ENCODE assay signal across 2 cellular contexts in genomic region chr17:36768355-36768754, GRCh38.
TF ChIP-seq lines count a peak whose summit lies in the region.

No MANE protein-coding gene starts in this region.

TF ChIP-seq in HEK293, 187 proteins besides CTCF, POLR2A, EP300 and RAD21 (continued from another document):
- TF ChIP-seq KLF1 (tag by site-specific recombination; IDR thresholded peaks at IDR 0.05), result peak; percentile 45
TF ChIP-seq in HEK293: peak in this region for 2.

TF ChIP-seq in WTC11, 78 proteins besides CTCF, POLR2A, EP300 and RAD21 (continued from another document):
- TF ChIP-seq, protein P1, sequence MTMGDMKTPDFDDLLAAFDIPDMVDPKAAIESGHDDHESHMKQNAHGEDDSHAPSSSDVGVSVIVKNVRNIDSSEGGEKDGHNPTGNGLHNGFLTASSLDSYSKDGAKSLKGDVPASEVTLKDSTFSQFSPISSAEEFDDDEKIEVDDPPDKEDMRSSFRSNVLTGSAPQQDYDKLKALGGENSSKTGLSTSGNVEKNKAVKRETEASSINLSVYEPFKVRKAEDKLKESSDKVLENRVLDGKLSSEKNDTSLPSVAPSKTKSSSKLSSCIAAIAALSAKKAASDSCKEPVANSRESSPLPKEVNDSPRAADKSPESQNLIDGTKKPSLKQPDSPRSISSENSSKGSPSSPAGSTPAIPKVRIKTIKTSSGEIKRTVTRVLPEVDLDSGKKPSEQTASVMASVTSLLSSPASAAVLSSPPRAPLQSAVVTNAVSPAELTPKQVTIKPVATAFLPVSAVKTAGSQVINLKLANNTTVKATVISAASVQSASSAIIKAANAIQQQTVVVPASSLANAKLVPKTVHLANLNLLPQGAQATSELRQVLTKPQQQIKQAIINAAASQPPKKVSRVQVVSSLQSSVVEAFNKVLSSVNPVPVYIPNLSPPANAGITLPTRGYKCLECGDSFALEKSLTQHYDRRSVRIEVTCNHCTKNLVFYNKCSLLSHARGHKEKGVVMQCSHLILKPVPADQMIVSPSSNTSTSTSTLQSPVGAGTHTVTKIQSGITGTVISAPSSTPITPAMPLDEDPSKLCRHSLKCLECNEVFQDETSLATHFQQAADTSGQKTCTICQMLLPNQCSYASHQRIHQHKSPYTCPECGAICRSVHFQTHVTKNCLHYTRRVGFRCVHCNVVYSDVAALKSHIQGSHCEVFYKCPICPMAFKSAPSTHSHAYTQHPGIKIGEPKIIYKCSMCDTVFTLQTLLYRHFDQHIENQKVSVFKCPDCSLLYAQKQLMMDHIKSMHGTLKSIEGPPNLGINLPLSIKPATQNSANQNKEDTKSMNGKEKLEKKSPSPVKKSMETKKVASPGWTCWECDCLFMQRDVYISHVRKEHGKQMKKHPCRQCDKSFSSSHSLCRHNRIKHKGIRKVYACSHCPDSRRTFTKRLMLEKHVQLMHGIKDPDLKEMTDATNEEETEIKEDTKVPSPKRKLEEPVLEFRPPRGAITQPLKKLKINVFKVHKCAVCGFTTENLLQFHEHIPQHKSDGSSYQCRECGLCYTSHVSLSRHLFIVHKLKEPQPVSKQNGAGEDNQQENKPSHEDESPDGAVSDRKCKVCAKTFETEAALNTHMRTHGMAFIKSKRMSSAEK (CRISPR knock-in tag; IDR thresholded peaks at IDR 0.05; ENCODE audit: borderline replicate concordance), result no peak
- TF ChIP-seq ELF4 (CRISPR knock-in tag; IDR thresholded peaks at IDR 0.05; ENCODE audit: low read depth) (no peak), FOXK1 (CRISPR knock-in tag; IDR thresholded peaks at IDR 0.05) (no peak), ZNF671 (CRISPR knock-in tag; IDR thresholded peaks at IDR 0.05) (no peak), GRHL2 (CRISPR knock-in tag; IDR thresholded peaks at IDR 0.05; ENCODE audit: insufficient replicate concordance, severe bottlenecking) (no peak), IRF2 (CRISPR knock-in tag; IDR thresholded peaks at IDR 0.05; ENCODE audit: borderline replicate concordance, low read depth) (no peak), PREB (CRISPR knock-in tag; IDR thresholded peaks at IDR 0.05; ENCODE audit: borderline replicate concordance) (no peak), ZNF396 (CRISPR knock-in tag; IDR thresholded peaks at IDR 0.05; ENCODE audit: borderline replicate concordance) (no peak), ATF1 (CRISPR knock-in tag; IDR thresholded peaks at IDR 0.05) (no peak), FOXP1 (CRISPR knock-in tag; IDR thresholded peaks at IDR 0.05; ENCODE audit: borderline replicate concordance) (no peak), NR1H2 (CRISPR knock-in tag; IDR thresholded peaks at IDR 0.05) (no peak), NFYB (CRISPR knock-in tag; conservative IDR thresholded peaks at IDR 0.05; ENCODE audit: low read depth) (no peak)
- TF ChIP-seq, protein P2, sequence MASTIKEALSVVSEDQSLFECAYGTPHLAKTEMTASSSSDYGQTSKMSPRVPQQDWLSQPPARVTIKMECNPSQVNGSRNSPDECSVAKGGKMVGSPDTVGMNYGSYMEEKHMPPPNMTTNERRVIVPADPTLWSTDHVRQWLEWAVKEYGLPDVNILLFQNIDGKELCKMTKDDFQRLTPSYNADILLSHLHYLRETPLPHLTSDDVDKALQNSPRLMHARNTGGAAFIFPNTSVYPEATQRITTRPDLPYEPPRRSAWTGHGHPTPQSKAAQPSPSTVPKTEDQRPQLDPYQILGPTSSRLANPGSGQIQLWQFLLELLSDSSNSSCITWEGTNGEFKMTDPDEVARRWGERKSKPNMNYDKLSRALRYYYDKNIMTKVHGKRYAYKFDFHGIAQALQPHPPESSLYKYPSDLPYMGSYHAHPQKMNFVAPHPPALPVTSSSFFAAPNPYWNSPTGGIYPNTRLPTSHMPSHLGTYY (CRISPR knock-in tag; IDR thresholded peaks at IDR 0.05), result no peak
- TF ChIP-seq, protein P3, sequence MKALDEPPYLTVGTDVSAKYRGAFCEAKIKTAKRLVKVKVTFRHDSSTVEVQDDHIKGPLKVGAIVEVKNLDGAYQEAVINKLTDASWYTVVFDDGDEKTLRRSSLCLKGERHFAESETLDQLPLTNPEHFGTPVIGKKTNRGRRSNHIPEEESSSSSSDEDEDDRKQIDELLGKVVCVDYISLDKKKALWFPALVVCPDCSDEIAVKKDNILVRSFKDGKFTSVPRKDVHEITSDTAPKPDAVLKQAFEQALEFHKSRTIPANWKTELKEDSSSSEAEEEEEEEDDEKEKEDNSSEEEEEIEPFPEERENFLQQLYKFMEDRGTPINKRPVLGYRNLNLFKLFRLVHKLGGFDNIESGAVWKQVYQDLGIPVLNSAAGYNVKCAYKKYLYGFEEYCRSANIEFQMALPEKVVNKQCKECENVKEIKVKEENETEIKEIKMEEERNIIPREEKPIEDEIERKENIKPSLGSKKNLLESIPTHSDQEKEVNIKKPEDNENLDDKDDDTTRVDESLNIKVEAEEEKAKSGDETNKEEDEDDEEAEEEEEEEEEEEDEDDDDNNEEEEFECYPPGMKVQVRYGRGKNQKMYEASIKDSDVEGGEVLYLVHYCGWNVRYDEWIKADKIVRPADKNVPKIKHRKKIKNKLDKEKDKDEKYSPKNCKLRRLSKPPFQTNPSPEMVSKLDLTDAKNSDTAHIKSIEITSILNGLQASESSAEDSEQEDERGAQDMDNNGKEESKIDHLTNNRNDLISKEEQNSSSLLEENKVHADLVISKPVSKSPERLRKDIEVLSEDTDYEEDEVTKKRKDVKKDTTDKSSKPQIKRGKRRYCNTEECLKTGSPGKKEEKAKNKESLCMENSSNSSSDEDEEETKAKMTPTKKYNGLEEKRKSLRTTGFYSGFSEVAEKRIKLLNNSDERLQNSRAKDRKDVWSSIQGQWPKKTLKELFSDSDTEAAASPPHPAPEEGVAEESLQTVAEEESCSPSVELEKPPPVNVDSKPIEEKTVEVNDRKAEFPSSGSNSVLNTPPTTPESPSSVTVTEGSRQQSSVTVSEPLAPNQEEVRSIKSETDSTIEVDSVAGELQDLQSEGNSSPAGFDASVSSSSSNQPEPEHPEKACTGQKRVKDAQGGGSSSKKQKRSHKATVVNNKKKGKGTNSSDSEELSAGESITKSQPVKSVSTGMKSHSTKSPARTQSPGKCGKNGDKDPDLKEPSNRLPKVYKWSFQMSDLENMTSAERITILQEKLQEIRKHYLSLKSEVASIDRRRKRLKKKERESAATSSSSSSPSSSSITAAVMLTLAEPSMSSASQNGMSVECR (CRISPR knock-in tag; IDR thresholded peaks at IDR 0.05; ENCODE audit: borderline replicate concordance), result no peak
TF ChIP-seq in WTC11: peak in this region for 0.
